Comparison of ENCODE assay signal across 10 cellular contexts in genomic region chr9:35649431-35650340, GRCh38. TPM values are rescaled to one million over a fixed set of nuclear protein-coding genes. Genes with fewer than 3 reads are reported as not detected.
DNase-seq lines count a peak whose midpoint lies in the region; ATAC-seq and TF ChIP-seq lines count a peak whose summit lies in the region.
"Had no signal": no experiment of that assay in that cellular context is flagged by ENCODE, and none has a peak within 500 bp of the region (broad histone marks: within the 10 kb centered on the region; RNA-seq: fewer than 3 reads in every experiment).

No MANE protein-coding gene starts in this region.

- H3K27ac Mint-ChIP-seq in activated T-helper 1 cell treated with anti-CD3 and anti-CD28 coated beads, Interleukin-12 subunit alpha, Interleukin-12 subunit beta, Interleukin-2, Interleukin-4 antibody, amounts not matched to agents 30 ng/mL and 10 ng/mL and 1 ng/mL, durations not matched to agents 14 hours and 24 hours and 36 hours: peak overlapping the region; percentile 89

- CTCF ChIA-PET in HEK293T (lab: Yijun Ruan, JAX): no interaction called here

- H3K4me1 ChIP-seq in ACC112 (ENCODE audit: control insufficient read depth, insufficient read depth, low read length, unreplicated experiment): peaks cover 54% of the 10 kb centered on the region
- peaks cover 21% of the 10 kb centered on the region for H3K4me1 ChIP-seq in mucosa of descending colon (ENCODE audit: low read depth)

- no peaks in the 10 kb centered on the region for H3K9me3 Mint-ChIP-seq in activated T-helper 1 cell treated with anti-CD3 and anti-CD28 coated beads, Interleukin-12 subunit alpha, Interleukin-12 subunit beta, Interleukin-2, Interleukin-4 antibody, amounts not matched to agents 30 ng/mL and 10 ng/mL and 1 ng/mL, durations not matched to agents 14 hours and 24 hours and 36 hours

- peaks cover 50% of the 10 kb centered on the region for H3K4me1 Mint-ChIP-seq in activated T-helper 1 cell treated with anti-CD3 and anti-CD28 coated beads, Interleukin-12 subunit alpha, Interleukin-12 subunit beta, Interleukin-2, Interleukin-4 antibody, amounts not matched to agents 30 ng/mL and 10 ng/mL and 1 ng/mL, durations not matched to agents 14 hours and 24 hours and 36 hours (ENCODE audit: low read depth)

- H3K27me3 ChIP-seq in ACC112 (ENCODE audit: insufficient read depth, low read length): no peaks in the 10 kb centered on the region
- H3K27me3 ChIP-seq in MG63: no peaks in the 10 kb centered on the region

- no peaks in the 10 kb centered on the region for H3K79me2 ChIP-seq in ACC112 (ENCODE audit: control insufficient read depth, insufficient read depth, low read length, unreplicated experiment)

- no peak for ATAC-seq in mucosa of descending colon

- H3K9me3 ChIP-seq in MG63 (no peaks in the 10 kb centered on the region), mucosa of descending colon (no peaks in the 10 kb centered on the region)

- peak overlapping the region; percentile 4; the same call in 1 of the 2 replicates for H3K27ac ChIP-seq in ACC112 (ENCODE audit: low read depth, low read length)
- H3K27ac ChIP-seq: epithelial cell of prostate had no signal

- H2AFZ ChIP-seq in ACC112 (ENCODE audit: low read length, unreplicated experiment): peak overlapping the region; percentile 9

- peaks cover 1% of the 10 kb centered on the region for H3K27me3 Mint-ChIP-seq in activated T-helper 1 cell treated with anti-CD3 and anti-CD28 coated beads, Interleukin-12 subunit alpha, Interleukin-12 subunit beta, Interleukin-2, Interleukin-4 antibody, amounts not matched to agents 30 ng/mL and 10 ng/mL and 1 ng/mL, durations not matched to agents 14 hours and 24 hours and 36 hours (ENCODE audit: insufficient read depth)

- H3K36me3 ChIP-seq in ACC112 (ENCODE audit: insufficient read depth, low read length) (no peaks in the 10 kb centered on the region), MG63 (no peaks in the 10 kb centered on the region), mucosa of descending colon (ENCODE audit: low read depth) (no peaks in the 10 kb centered on the region)

- no peak for TF ChIP-seq CTCF in mucosa of descending colon (IDR thresholded peaks at IDR 0.05)

- peak overlapping the region; percentile 88 for H3K4me3 Mint-ChIP-seq in activated T-helper 1 cell treated with anti-CD3 and anti-CD28 coated beads, Interleukin-12 subunit alpha, Interleukin-12 subunit beta, Interleukin-2, Interleukin-4 antibody, amounts not matched to agents 30 ng/mL and 10 ng/mL and 1 ng/mL, durations not matched to agents 14 hours and 24 hours and 36 hours

- peaks cover 8% of the 10 kb centered on the region for H3K36me3 Mint-ChIP-seq in activated T-helper 1 cell treated with anti-CD3 and anti-CD28 coated beads, Interleukin-12 subunit alpha, Interleukin-12 subunit beta, Interleukin-2, Interleukin-4 antibody, amounts not matched to agents 30 ng/mL and 10 ng/mL and 1 ng/mL, durations not matched to agents 14 hours and 24 hours and 36 hours (ENCODE audit: low read depth)

- DNase-seq in MG63 (peak; percentile 100), mucosa of descending colon (peak; percentile 63 to 76 (median 64)), retina (no peak), HEK293T (ENCODE audit: extremely low spot score) (no peak), NCI-H345 treated with DMSO at 0.1 percent for 48 hours (lab: John Stamatoyannopoulos, UW; ENCODE audit: unreplicated experiment) (no peak), A172 (ENCODE audit: low spot score) (no peak)
- DNase-seq in activated T-helper 1 cell treated with anti-CD3 and anti-CD28 coated beads, Interleukin-12 subunit alpha, Interleukin-12 subunit beta, Interleukin-2, Interleukin-4 antibody, amounts not matched to agents 30 ng/mL and 10 ng/mL and 1 ng/mL, durations not matched to agents 14 hours and 24 hours and 36 hours (ENCODE audit: low spot score): no peak

- H3K4me3 ChIP-seq in ACC112 (ENCODE audit: low read depth, low read length): no peak overlapping the region
- H3K4me3 ChIP-seq in MG63: peak overlapping the region; percentile 11
- no peak overlapping the region for H3K4me3 ChIP-seq in mucosa of descending colon

- intact Hi-C loops in activated T-helper 1 cell treated with anti-CD3 and anti-CD28 coated beads, Interleukin-12 subunit alpha, Interleukin-12 subunit beta, Interleukin-2, Interleukin-4 antibody, amounts not matched to agents 30 ng/mL and 10 ng/mL and 1 ng/mL, durations not matched to agents 14 hours and 24 hours and 36 hours (cut with micrococcal nuclease): loop anchor here (1.0 to 5.0 kb wide), 3 partner anchors 8 to 662 kb away; partner anchors contain the start of genes DNAJB5 and VCP
- intact Hi-C loops in mucosa of descending colon (cut with DNase I, micrococcal nuclease): loop anchor here in 1 of 2 donors (10.0 kb wide), 1 partner anchor 55 kb away; no protein-coding TSS in a partner anchor

- POLR2A ChIA-PET in HEK293T (lab: Yijun Ruan, JAX): interaction anchor here (0.9 to 5.6 kb wide), 2 partner anchors 8 to 83 kb away, joined by 3 to 35 read pairs; partner anchors contain the start of genes CCDC107, CREB3, RMRP and TLN1

TF ChIP-seq in HEK293T, 16 proteins besides CTCF, POLR2A, EP300 and RAD21:
- TF ChIP-seq ARNT (IDR thresholded peaks at IDR 0.05) (no peak), ELF4 (IDR thresholded peaks at IDR 0.05) (no peak), BHLHE40 (IDR thresholded peaks at IDR 0.05; ENCODE audit: borderline replicate concordance) (no peak), SP1 (IDR thresholded peaks at IDR 0.05) (no peak), FOXA1 (IDR thresholded peaks at IDR 0.05) (no peak), NFRKB (IDR thresholded peaks at IDR 0.05) (no peak), HDGF (IDR thresholded peaks at IDR 0.05; ENCODE audit: borderline replicate concordance) (no peak), FOXK2 (IDR thresholded peaks at IDR 0.05) (no peak), L3MBTL2 (conservative IDR thresholded peaks at IDR 0.05) (no peak), TARDBP (IDR thresholded peaks at IDR 0.05) (no peak), SUZ12 (IDR thresholded peaks at IDR 0.05) (no peak), ZNF384 (IDR thresholded peaks at IDR 0.05) (no peak), FOXM1 (IDR thresholded peaks at IDR 0.05; ENCODE audit: borderline replicate concordance) (no peak), CTBP1 (IDR thresholded peaks at IDR 0.05; ENCODE audit: borderline replicate concordance) (no peak), LEF1 (IDR thresholded peaks at IDR 0.05; ENCODE audit: borderline replicate concordance) (no peak)
- TF ChIP-seq, protein P1, sequence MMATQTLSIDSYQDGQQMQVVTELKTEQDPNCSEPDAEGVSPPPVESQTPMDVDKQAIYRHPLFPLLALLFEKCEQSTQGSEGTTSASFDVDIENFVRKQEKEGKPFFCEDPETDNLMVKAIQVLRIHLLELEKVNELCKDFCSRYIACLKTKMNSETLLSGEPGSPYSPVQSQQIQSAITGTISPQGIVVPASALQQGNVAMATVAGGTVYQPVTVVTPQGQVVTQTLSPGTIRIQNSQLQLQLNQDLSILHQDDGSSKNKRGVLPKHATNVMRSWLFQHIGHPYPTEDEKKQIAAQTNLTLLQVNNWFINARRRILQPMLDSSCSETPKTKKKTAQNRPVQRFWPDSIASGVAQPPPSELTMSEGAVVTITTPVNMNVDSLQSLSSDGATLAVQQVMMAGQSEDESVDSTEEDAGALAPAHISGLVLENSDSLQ (IDR thresholded peaks at IDR 0.05): no peak

RNA-seq across cellular contexts. Expression of gene SIT1, which starts 1.0 kb away (rescaled TPM):
- 1.4 and 4.0 TPM in 2 replicates for total RNA-seq in MG63 (2014; rRNA removed; shearing (Covaris generic); ENCODE audit: low replicate concordance)
- 86.6 and 90.5 TPM in 2 replicates for total RNA-seq in activated T-helper 1 cell treated with anti-CD3 and anti-CD28 coated beads, Interleukin-12 subunit alpha, Interleukin-12 subunit beta, Interleukin-2, Interleukin-4 antibody, amounts not matched to agents 30 ng/mL and 10 ng/mL and 1 ng/mL, durations not matched to agents 14 hours and 24 hours and 36 hours
- total RNA-seq in mucosa of descending colon: 1 to 10 TPM; 1.2 to 3.3 (median 1.9) TPM
- not detected in 2 replicates for total RNA-seq in A172 (2014; rRNA removed; shearing (Covaris generic))

RNA-seq across cellular contexts. Expression of gene RMRP, which starts 8.1 kb away (rescaled TPM):
- total RNA-seq in MG63 (2014; rRNA removed; shearing (Covaris generic); ENCODE audit: low replicate concordance): 8,012 and 15,182 TPM in 2 replicates
- total RNA-seq in activated T-helper 1 cell treated with anti-CD3 and anti-CD28 coated beads, Interleukin-12 subunit alpha, Interleukin-12 subunit beta, Interleukin-2, Interleukin-4 antibody, amounts not matched to agents 30 ng/mL and 10 ng/mL and 1 ng/mL, durations not matched to agents 14 hours and 24 hours and 36 hours: 5,317 and 5,787 TPM in 2 replicates
- over 10,000 TPM in 2 of 3 donors, 1,000 to 10,000 TPM in 1; 9,213 to 30,268 (median 19,463) TPM for total RNA-seq in mucosa of descending colon
- total RNA-seq in A172 (2014; rRNA removed; shearing (Covaris generic)): 1,768 and 6,657 TPM in 2 replicates

RNA-seq across cellular contexts. Expression of gene CCDC107, which starts 8.4 kb away (rescaled TPM):
- 72.4 and 84.4 TPM in 2 replicates for total RNA-seq in MG63 (2014; rRNA removed; shearing (Covaris generic); ENCODE audit: low replicate concordance)
- 20.6 and 24.0 TPM in 2 replicates for total RNA-seq in activated T-helper 1 cell treated with anti-CD3 and anti-CD28 coated beads, Interleukin-12 subunit alpha, Interleukin-12 subunit beta, Interleukin-2, Interleukin-4 antibody, amounts not matched to agents 30 ng/mL and 10 ng/mL and 1 ng/mL, durations not matched to agents 14 hours and 24 hours and 36 hours
- 10 to 100 TPM; 25.2 to 55.8 (median 35.8) TPM for total RNA-seq in mucosa of descending colon
- total RNA-seq in A172 (2014; rRNA removed; shearing (Covaris generic)): 5.7 and 12.6 TPM in 2 replicates

RNA-seq across cellular contexts. Expression of gene ARHGEF39, which starts 15.3 kb away (rescaled TPM):
- total RNA-seq in MG63 (2014; rRNA removed; shearing (Covaris generic); ENCODE audit: low replicate concordance): 15.5 and 35.6 TPM in 2 replicates
- total RNA-seq in activated T-helper 1 cell treated with anti-CD3 and anti-CD28 coated beads, Interleukin-12 subunit alpha, Interleukin-12 subunit beta, Interleukin-2, Interleukin-4 antibody, amounts not matched to agents 30 ng/mL and 10 ng/mL and 1 ng/mL, durations not matched to agents 14 hours and 24 hours and 36 hours: 7.9 and 8.8 TPM in 2 replicates
- 10 to 100 TPM in 1 of 3 donors, 1 to 10 TPM in 2; 2.6 to 10.3 (median 6.4) TPM for total RNA-seq in mucosa of descending colon
- 2.5 and 3.6 TPM in 2 replicates for total RNA-seq in A172 (2014; rRNA removed; shearing (Covaris generic))

RNA-seq across cellular contexts. Expression of gene CA9, which starts 24.0 kb away (rescaled TPM):
- total RNA-seq in MG63 (2014; rRNA removed; shearing (Covaris generic); ENCODE audit: low replicate concordance): 0.40 TPM in 1 of 2 replicates, not detected in the other
- 0.44 TPM in 1 of 2 replicates, not detected in the other for total RNA-seq in activated T-helper 1 cell treated with anti-CD3 and anti-CD28 coated beads, Interleukin-12 subunit alpha, Interleukin-12 subunit beta, Interleukin-2, Interleukin-4 antibody, amounts not matched to agents 30 ng/mL and 10 ng/mL and 1 ng/mL, durations not matched to agents 14 hours and 24 hours and 36 hours
- 1 to 10 TPM in 1 of 3 donors, under 1 TPM in 1, not detected in 1; 0.61 to 1.7 TPM for total RNA-seq in mucosa of descending colon
- not detected in 2 replicates for total RNA-seq in A172 (2014; rRNA removed; shearing (Covaris generic))
- total RNA-seq: T-helper 1 cell treated with Interleukin-12 subunit alpha and Interleukin-12 subunit beta and Interleukin-4 antibody, amounts not matched to agents 30 ng/mL and 1 ng/mL, for 36 hours had no signal

Comparison
In these comparisons a context has a peak if more than half of its experiments do, and no peak if none do; other contexts are left out.
1. DNase-seq: peak in MG63 (single experiment) and mucosa of descending colon (3 of 3); none in activated T-helper 1 cell treated with anti-CD3 and anti-CD28 coated beads, Interleukin-12 subunit alpha, Interleukin-12 subunit beta, Interleukin-2, Interleukin-4 antibody, amounts not matched to agents 30 ng/mL and 10 ng/mL and 1 ng/mL, durations not matched to agents 14 hours and 24 hours and 36 hours (single experiment), retina (single experiment), HEK293T (single experiment), NCI-H345 treated with DMSO at 0.1 percent for 48 hours (single experiment) and A172 (single experiment).
2. RNA of gene SIT1, which starts 1.0 kb away (total RNA-seq): 86.6 to 90.5 TPM in activated T-helper 1 cell treated with anti-CD3 and anti-CD28 coated beads, Interleukin-12 subunit alpha, Interleukin-12 subunit beta, Interleukin-2, Interleukin-4 antibody, amounts not matched to agents 30 ng/mL and 10 ng/mL and 1 ng/mL, durations not matched to agents 14 hours and 24 hours and 36 hours; 1.2 to 3.3 TPM in mucosa of descending colon, 1.4 to 4.0 TPM in MG63 and not detected in A172; every median in the first group is over 10 times any median in the second.